In the genomic region with DNA sequence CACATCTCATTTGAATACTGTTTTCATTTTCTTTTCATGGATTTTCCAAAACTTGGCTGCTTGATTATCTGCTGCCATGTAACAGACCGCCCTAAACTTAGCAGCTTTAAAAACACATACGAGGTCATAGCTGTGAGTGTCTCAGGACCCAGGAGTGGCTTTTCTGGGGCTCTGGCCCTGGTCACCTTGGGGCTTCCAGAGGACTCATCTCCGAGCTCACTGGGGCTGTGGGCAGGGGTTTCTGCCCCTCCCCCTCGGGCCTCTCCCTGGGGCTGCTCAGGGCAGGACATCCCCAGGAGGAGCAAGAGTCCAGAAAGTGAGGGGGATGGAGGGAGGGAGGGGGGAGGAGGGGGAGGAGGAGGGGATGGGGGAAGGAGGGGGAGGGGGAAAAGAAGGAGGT, we compare ENCODE assay signal across 14 cellular contexts.
A peak's percentile ranks its signal among the peaks of the same experiment; 100 is the strongest.
DNase-seq lines count a peak whose midpoint lies in the region; ATAC-seq and TF ChIP-seq lines count a peak whose summit lies in the region.
"Had no signal": no experiment of that assay in that cellular context is flagged by ENCODE, and none has a peak within 500 bp of the region (broad histone marks: within the 10 kb centered on the region; RNA-seq: fewer than 3 reads in every experiment).

No MANE protein-coding gene starts in this region.

- 86% methylated on average over 2 of the region's 4 CpGs for WGBS in suprapubic skin

- no peaks in the 10 kb centered on the region for H3K27me3 Mint-ChIP-seq in naive thymus-derived CD8-positive, alpha-beta T cell

- H3K27ac ChIP-seq in caudate nucleus (ENCODE audit: low read depth, low read length) = peak overlapping the region; percentile 12
- H3K27ac ChIP-seq in lower lobe of right lung = no peak overlapping the region
- no peak overlapping the region for H3K27ac ChIP-seq in suprapubic skin
- H3K27ac ChIP-seq: PC-9 had no signal

- H3K27me3 ChIP-seq in lower lobe of right lung (ENCODE audit: low read depth) = no peaks in the 10 kb centered on the region
- H3K27me3 ChIP-seq in suprapubic skin = no peaks in the 10 kb centered on the region

- no peak overlapping the region for H3K27ac Mint-ChIP-seq in naive thymus-derived CD8-positive, alpha-beta T cell
- H3K27ac Mint-ChIP-seq: CD8-positive, alpha-beta T cell had no signal

- no peak for TF ChIP-seq CTCF in lower lobe of right lung (IDR thresholded peaks at IDR 0.05)
- TF ChIP-seq CTCF in suprapubic skin (IDR thresholded peaks at IDR 0.05) = no peak

- H3K4me1 Mint-ChIP-seq in naive thymus-derived CD8-positive, alpha-beta T cell = peaks cover 0 to 11% (median under 1%) of the 10 kb centered on the region in 4 donors

- ATAC-seq in left cardiac atrium (no peak), lower lobe of right lung (no peak), HG03139 (IDR thresholded peaks at IDR 0.05; ENCODE audit: unreplicated experiment) (no peak)
- no peak for ATAC-seq in naive thymus-derived CD8-positive, alpha-beta T cell
- ATAC-seq: CD8-positive, alpha-beta T cell had no signal

- DNase-seq in cardiac septum (ENCODE audit: low spot score) (peak; percentile 26), left cardiac atrium (no peak), caudate nucleus (lab: John Stamatoyannopoulos, UW) (no peak), lower lobe of right lung (peak; percentile 9), suprapubic skin (ENCODE audit: low spot score in 2 of 2) (peak; percentile 11 to 31), NCI-H1092 (lab: John Stamatoyannopoulos, UW) (no peak)
- DNase-seq in naive thymus-derived CD8-positive, alpha-beta T cell = no peak
- DNase-seq: CD8-positive, alpha-beta T cell; KBM-7; NCI-H226; NCI-H69; PC-9; SHP77 had no signal

- H3K4me1 ChIP-seq in lower lobe of right lung (no peaks in the 10 kb centered on the region), suprapubic skin (no peaks in the 10 kb centered on the region)

- TF ChIP-seq POLR2A in suprapubic skin (IDR thresholded peaks at IDR 0.05) = no peak

- POLR2A ChIA-PET in naive thymus-derived CD8-positive, alpha-beta T cell (lab: Charles Lee) = no interaction called here

- intact Hi-C loops in cardiac septum (cut with DNase I) (no loop called here), left cardiac atrium (cut with DNase I) (no loop called here), lower lobe of right lung (cut with DNase I) (no loop called here)

- peaks cover 0 to 15% (median 9%) of the 10 kb centered on the region in 9 donors for H3K9me3 Mint-ChIP-seq in naive thymus-derived CD8-positive, alpha-beta T cell

- peaks cover 34% of the 10 kb centered on the region for H3K36me3 ChIP-seq in lower lobe of right lung
- H3K36me3 ChIP-seq in suprapubic skin = peaks cover 55% of the 10 kb centered on the region

- H3K4me3 Mint-ChIP-seq in naive thymus-derived CD8-positive, alpha-beta T cell = no peak overlapping the region
- H3K4me3 Mint-ChIP-seq: CD8-positive, alpha-beta T cell had no signal

- TF ChIP-seq EP300 in suprapubic skin (IDR thresholded peaks at IDR 0.05) = no peak

- peaks cover 10% of the 10 kb centered on the region for H3K9me3 ChIP-seq in lower lobe of right lung
- no peaks in the 10 kb centered on the region for H3K9me3 ChIP-seq in suprapubic skin

- peaks cover 8 to 53% (median 27%) of the 10 kb centered on the region in 3 donors for H3K36me3 Mint-ChIP-seq in naive thymus-derived CD8-positive, alpha-beta T cell

- H3K4me3 ChIP-seq in lower lobe of right lung (no peak overlapping the region), suprapubic skin (no peak overlapping the region)
- H3K4me3 ChIP-seq: PC-9 had no signal

Comparison
In these comparisons a context has a peak if more than half of its experiments do, and no peak if none do; other contexts are left out.
1. DNase-seq: peak in cardiac septum (single experiment), lower lobe of right lung (single experiment) and suprapubic skin (2 of 2); none in left cardiac atrium (single experiment), caudate nucleus (0 of 61), NCI-H1092 (single experiment) and naive thymus-derived CD8-positive, alpha-beta T cell (0 of 10).